In the genomic region with DNA sequence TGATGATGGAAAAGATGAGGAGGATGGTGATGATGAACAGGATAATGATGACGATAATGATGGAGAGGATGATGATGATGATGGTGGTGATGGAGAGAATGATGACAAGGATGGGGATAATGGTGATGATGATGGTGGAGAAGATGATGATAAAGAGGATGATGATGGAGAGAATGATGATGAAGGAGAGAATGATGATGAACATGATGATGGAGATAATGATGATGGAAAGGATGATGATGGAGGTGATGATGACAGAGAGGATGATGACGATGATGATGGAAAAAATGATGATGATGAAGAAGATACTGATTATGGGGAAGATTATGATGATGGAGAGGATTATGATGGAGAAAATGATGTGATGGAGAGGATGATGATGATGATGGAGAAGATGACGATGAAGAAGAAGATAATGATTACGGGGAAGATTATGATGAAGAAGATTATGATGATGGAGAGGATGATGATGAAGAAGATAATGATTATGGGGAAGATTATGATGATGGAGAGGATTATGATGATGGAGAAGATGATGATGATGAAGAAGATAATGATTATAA, we compare ENCODE assay signal across 24 cellular contexts.
DNase-seq lines count a peak whose midpoint lies in the region; ATAC-seq, FAIRE-seq and TF ChIP-seq lines count a peak whose summit lies in the region.
"Had no signal": no experiment of that assay in that cellular context is flagged by ENCODE, and none has a peak within 500 bp of the region (broad histone marks: within the 10 kb centered on the region; RNA-seq: fewer than 3 reads in every experiment).

No MANE protein-coding gene starts in this region.

- CTCF ChIA-PET in HepG2 (lab: Yijun Ruan, JAX; ENCODE audit: low intra/inter-chr PET ratio, low total read pairs) = no interaction called here
- CTCF ChIA-PET in HEK293T (lab: Yijun Ruan, JAX) = no interaction called here

- H3F3A ChIP-seq in smooth muscle cell (ENCODE audit: low read depth) = no peaks in the 10 kb centered on the region

- TF ChIP-seq EP300 in HepG2 (IDR thresholded peaks at IDR 0.05; ENCODE audit: low read depth in 2 of 2, low read length in 2 of 2) (no peak), HepG2 (CRISPR knock-in tag; IDR thresholded peaks at IDR 0.05; ENCODE audit: borderline replicate concordance) (no peak)

- H3K79me2 ChIP-seq in HepG2 (ENCODE audit: insufficient read depth, low read length) (no peaks in the 10 kb centered on the region), smooth muscle cell (ENCODE audit: low read depth) (no peaks in the 10 kb centered on the region)

- no peaks in the 10 kb centered on the region for H3K27me3 ChIP-seq in HepG2 (ENCODE audit: control insufficient read depth in 1 of 2, insufficient read depth in 2 of 2, low read length in 2 of 2)
- no peaks in the 10 kb centered on the region for H3K27me3 ChIP-seq in right lobe of liver
- H3K27me3 ChIP-seq in smooth muscle cell (ENCODE audit: low read depth) = no peaks in the 10 kb centered on the region

- ATAC-seq in HepG2 (no peak), right lobe of liver (no peak), HG02885 (IDR thresholded peaks at IDR 0.05; ENCODE audit: poor library complexity, unreplicated experiment) (no peak), GM21717 (IDR thresholded peaks at IDR 0.05; ENCODE audit: unreplicated experiment) (no peak)
- ATAC-seq: A549; CD8-positive, alpha-beta T cell had no signal

- no peaks in the 10 kb centered on the region for H4K20me1 ChIP-seq in HepG2 (ENCODE audit: insufficient read depth, low read length)
- H4K20me1 ChIP-seq in smooth muscle cell (ENCODE audit: low read depth) = no peaks in the 10 kb centered on the region

- intact Hi-C loops in HepG2 (cut with micrococcal nuclease; ENCODE audit: unreplicated experiment) = no loop called here
- intact Hi-C loops in right lobe of liver (cut with DNase I) = no loop called here

- H3K9ac ChIP-seq in HepG2 (ENCODE audit: insufficient read depth, low read depth, low read length) = no peak overlapping the region
- H3K9ac ChIP-seq in smooth muscle cell (ENCODE audit: low read depth) = no peak overlapping the region
- H3K9ac ChIP-seq: GM23248 had no signal

- H3K36me3 ChIP-seq in HepG2 (replicated peaks in 1 of 2; ENCODE audit: control insufficient read depth in 1 of 2, insufficient read depth in 2 of 2, low read length in 2 of 2) = no peaks in the 10 kb centered on the region
- H3K36me3 ChIP-seq in right lobe of liver = no peaks in the 10 kb centered on the region
- H3K36me3 ChIP-seq in smooth muscle cell (ENCODE audit: low read depth) = no peaks in the 10 kb centered on the region

- POLR2A ChIA-PET in HepG2 (lab: Yijun Ruan, JAX) = no interaction called here
- POLR2A ChIA-PET in HEK293T (lab: Yijun Ruan, JAX) = no interaction called here

- no peak for FAIRE-seq in HepG2 (lab: Jason Lieb, UNC)
- FAIRE-seq: A549, G401.6, GM12892, H1 had no signal

- no peak for DNase-seq in HepG2 (ENCODE audit: low spot score)
- DNase-seq in right lobe of liver = no peak
- no peak for DNase-seq in HEK293T (ENCODE audit: extremely low spot score)
- DNase-seq in smooth muscle cell (lab: John Stamatoyannopoulos, UW; ENCODE audit: unreplicated experiment) = no peak
- no peak for DNase-seq in activated naive CD4-positive, alpha-beta T cell (lab: John Stamatoyannopoulos, UW)
- DNase-seq: 8988T; ACHN; AML-193; C1 segment of cervical spinal cord; Caco-2; CD4-positive, CD25-positive, alpha-beta regulatory T cell; DMS153; DND-41; H7; HCEC 1CT; HFFc6 had no signal

- no TSS peak for BruUV-seq in HepG2 (replicated peaks; lab: Mats Ljungman, UMichigan)

- H3K27ac ChIP-seq in HepG2 (ENCODE audit: extremely low read length, insufficient read depth, low read length) = no peak overlapping the region
- no peak overlapping the region for H3K27ac ChIP-seq in right lobe of liver
- peak overlapping the region; percentile 68 for H3K27ac ChIP-seq in smooth muscle cell (ENCODE audit: low read depth)
- H3K27ac ChIP-seq: A549, GM23248 had no signal

- TF ChIP-seq POLR2A in HepG2 (IDR thresholded peaks at IDR 0.05; ENCODE audit: insufficient read depth in 1 of 2, low read depth in 2 of 2, low read length in 2 of 2) (no peak), right lobe of liver (IDR thresholded peaks at IDR 0.05) (no peak)

- H3K4me1 ChIP-seq in HepG2 (ENCODE audit: insufficient read depth, low read length) = no peaks in the 10 kb centered on the region
- peaks cover 0 to 15% (median 3%) of the 10 kb centered on the region in 4 donors for H3K4me1 ChIP-seq in right lobe of liver
- no peaks in the 10 kb centered on the region for H3K4me1 ChIP-seq in smooth muscle cell (ENCODE audit: low read depth)
- H3K4me1 ChIP-seq: Caco-2 had no signal

- 1% methylated on average over 4 of the region's 4 CpGs for WGBS in HepG2 (ENCODE audit: low lambda C conversion rate)
- WGBS in right lobe of liver (ENCODE audit: insufficient coverage, low coverage, low lambda C conversion rate, missing lambda C conversion rate) = 54% methylated on average over 4 of the region's 4 CpGs
- WGBS in smooth muscle cell (ENCODE audit: low lambda C conversion rate) = 72% methylated on average over 4 of the region's 4 CpGs

- no peak for TF ChIP-seq RAD21 in HepG2 (CRISPR knock-in tag; IDR thresholded peaks at IDR 0.05)

- no peak for TF ChIP-seq CTCF in HepG2 (CRISPR knock-in tag; IDR thresholded peaks at IDR 0.05)
- no peak for TF ChIP-seq CTCF in right lobe of liver (IDR thresholded peaks at IDR 0.05)
- TF ChIP-seq CTCF in smooth muscle cell (IDR thresholded peaks at IDR 0.05; ENCODE audit: borderline replicate concordance, insufficient read depth, poor library complexity, severe bottlenecking) = no peak

- no peaks in the 10 kb centered on the region for H3K9me3 ChIP-seq in HepG2 (ENCODE audit: low read length)
- H3K9me3 ChIP-seq in right lobe of liver = no peaks in the 10 kb centered on the region
- H3K9me3 ChIP-seq in smooth muscle cell (replicated peaks; ENCODE audit: low read depth) = no peaks in the 10 kb centered on the region
- H3K9me3 ChIP-seq: A549, Caco-2 had no signal

- H3K4me3 ChIP-seq in HepG2 (replicated peaks in 1 of 3; ENCODE audit: insufficient read depth in 1 of 3, low read depth in 2 of 3, low read length in 3 of 3) = no peak overlapping the region
- no peak overlapping the region for H3K4me3 ChIP-seq in right lobe of liver
- H3K4me3 ChIP-seq in smooth muscle cell = no peak overlapping the region
- H3K4me3 ChIP-seq: A549, GM23248 had no signal

- no peak overlapping the region for H2AFZ ChIP-seq in HepG2 (ENCODE audit: low read length)
- no peak overlapping the region for H2AFZ ChIP-seq in smooth muscle cell (ENCODE audit: low read depth)
- H2AFZ ChIP-seq: GM23248 had no signal

- in situ Hi-C loops in HepG2 (cut with HindIII; ENCODE audit: extremely low pct_ligation_motif_present, low pct_unique_long_range_greater_than_20kb) = no loop called here

- H3K4me2 ChIP-seq in HepG2 (ENCODE audit: low read depth, low read length) (no peak overlapping the region), smooth muscle cell (no peak overlapping the region)
- H3K4me2 ChIP-seq: A549 had no signal

TF ChIP-seq in HepG2, 621 proteins besides CTCF, POLR2A, EP300 and RAD21 (continues in another document):
- TF ChIP-seq RXRA (CRISPR knock-in tag; IDR thresholded peaks at IDR 0.05) (no peak), FOXP1 (IDR thresholded peaks at IDR 0.05) (0 out of 2 replicates have a peak, but pooled peaks have one; percentile 25), FOXP1 (CRISPR knock-in tag; IDR thresholded peaks at IDR 0.05) (no peak)

TF ChIP-seq in HEK293T, 16 proteins besides CTCF, POLR2A, EP300 and RAD21:
- no peak for TF ChIP-seq FOXA1 (IDR thresholded peaks at IDR 0.05)
- no peak for TF ChIP-seq LEF1 (IDR thresholded peaks at IDR 0.05; ENCODE audit: borderline replicate concordance)
- no peak for TF ChIP-seq ARNT (IDR thresholded peaks at IDR 0.05)
- no peak for TF ChIP-seq ELF4 (IDR thresholded peaks at IDR 0.05)
- no peak for TF ChIP-seq ZNF384 (IDR thresholded peaks at IDR 0.05)
- no peak for TF ChIP-seq FOXM1 (IDR thresholded peaks at IDR 0.05; ENCODE audit: borderline replicate concordance)
- TF ChIP-seq L3MBTL2 (conservative IDR thresholded peaks at IDR 0.05) = no peak
- TF ChIP-seq CTBP1 (IDR thresholded peaks at IDR 0.05; ENCODE audit: borderline replicate concordance) = peak; percentile 27; the same call in 1 of the 2 replicates
- no peak for TF ChIP-seq FOXK2 (IDR thresholded peaks at IDR 0.05)
- TF ChIP-seq TARDBP (IDR thresholded peaks at IDR 0.05) = no peak
- no peak for TF ChIP-seq BHLHE40 (IDR thresholded peaks at IDR 0.05; ENCODE audit: borderline replicate concordance)
- TF ChIP-seq SUZ12 (IDR thresholded peaks at IDR 0.05) = peak; percentile 56; the same call in 1 of the 2 replicates
- TF ChIP-seq, protein P1, sequence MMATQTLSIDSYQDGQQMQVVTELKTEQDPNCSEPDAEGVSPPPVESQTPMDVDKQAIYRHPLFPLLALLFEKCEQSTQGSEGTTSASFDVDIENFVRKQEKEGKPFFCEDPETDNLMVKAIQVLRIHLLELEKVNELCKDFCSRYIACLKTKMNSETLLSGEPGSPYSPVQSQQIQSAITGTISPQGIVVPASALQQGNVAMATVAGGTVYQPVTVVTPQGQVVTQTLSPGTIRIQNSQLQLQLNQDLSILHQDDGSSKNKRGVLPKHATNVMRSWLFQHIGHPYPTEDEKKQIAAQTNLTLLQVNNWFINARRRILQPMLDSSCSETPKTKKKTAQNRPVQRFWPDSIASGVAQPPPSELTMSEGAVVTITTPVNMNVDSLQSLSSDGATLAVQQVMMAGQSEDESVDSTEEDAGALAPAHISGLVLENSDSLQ (IDR thresholded peaks at IDR 0.05) = no peak
- no peak for TF ChIP-seq NFRKB (IDR thresholded peaks at IDR 0.05)
- TF ChIP-seq SP1 (IDR thresholded peaks at IDR 0.05) = no peak
- TF ChIP-seq HDGF (IDR thresholded peaks at IDR 0.05; ENCODE audit: borderline replicate concordance) = no peak
